Comparison of ENCODE assay signal across 1 cellular context in the genomic region with DNA sequence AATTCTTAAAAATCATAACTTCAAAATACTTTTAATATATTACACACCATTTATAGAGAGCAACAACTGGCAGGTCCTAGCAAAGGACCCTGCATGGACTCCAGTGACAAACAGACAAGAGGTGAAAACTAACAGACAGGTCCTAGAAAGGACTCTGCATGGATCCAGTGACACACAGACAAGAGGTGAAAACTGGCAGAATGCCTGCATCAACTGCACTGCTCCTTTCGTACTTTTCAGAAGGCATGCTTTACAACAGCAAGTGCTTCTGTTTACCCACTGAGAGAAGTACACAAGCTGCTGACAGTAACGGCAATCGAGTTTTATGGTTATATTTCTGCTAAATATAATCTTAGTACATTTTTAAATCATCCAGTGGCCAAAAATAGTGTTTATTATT.
TF ChIP-seq lines count a peak whose summit lies in the region.

No MANE protein-coding gene starts in this region.

TF ChIP-seq in HepG2, 621 proteins besides CTCF, POLR2A, EP300 and RAD21:
- TF ChIP-seq ZNF569 (CRISPR knock-in tag; IDR thresholded peaks at IDR 0.05; ENCODE audit: borderline replicate concordance) (no peak), EED (CRISPR knock-in tag; IDR thresholded peaks at IDR 0.05) (no peak), GATAD2A (CRISPR knock-in tag; IDR thresholded peaks at IDR 0.05) (no peak), HDAC6 (IDR thresholded peaks at IDR 0.05; ENCODE audit: low read depth, low read length) (no peak), ZNF879 (CRISPR knock-in tag; IDR thresholded peaks at IDR 0.05) (no peak), PRDM10 (CRISPR knock-in tag; IDR thresholded peaks at IDR 0.05; ENCODE audit: low read depth) (no peak), KMT2A (CRISPR knock-in tag; IDR thresholded peaks at IDR 0.05) (no peak), ZNF512 (CRISPR knock-in tag; IDR thresholded peaks at IDR 0.05) (no peak), TARDBP (CRISPR knock-in tag; IDR thresholded peaks at IDR 0.05) (no peak), TEAD2 (CRISPR knock-in tag; IDR thresholded peaks at IDR 0.05) (no peak), CENPT (CRISPR knock-in tag; IDR thresholded peaks at IDR 0.05; ENCODE audit: low read depth) (no peak), SP1 (IDR thresholded peaks at IDR 0.05) (no peak), SP1 (CRISPR knock-in tag; IDR thresholded peaks at IDR 0.05) (no peak)
